In genomic region chr19:2140193-2140545, GRCh38 we compare ENCODE assay signal across 19 cellular contexts.
"Had no signal": no experiment of that assay in that cellular context is flagged by ENCODE, and none has a peak within 500 bp of the region (broad histone marks: within the 10 kb centered on the region; RNA-seq: fewer than 3 reads in every experiment).

No MANE protein-coding gene starts in this region.

- H3K27ac ChIP-seq: adrenal gland, breast epithelium, coronary artery, left lung, parathyroid adenoma, thyroid gland had no signal

- H3K27me3 ChIP-seq: adrenal gland, breast epithelium, left lung, thyroid gland had no signal

- H2AFZ ChIP-seq: parathyroid adenoma had no signal

- H3K4me1 ChIP-seq: breast epithelium, left lung, parathyroid adenoma had no signal

- H3K9me3 Mint-ChIP-seq: activated naive CD4-positive, alpha-beta T cell treated with anti-CD3 and anti-CD28 coated beads, Interleukin-2, amount 50 U/mL, for 72 hours; activated T-helper 1 cell treated with anti-CD3 and anti-CD28 coated beads, Interleukin-12 subunit alpha, Interleukin-12 subunit beta, Interleukin-2, Interleukin-4 antibody, amounts not matched to agents 30 ng/mL and 10 ng/mL and 1 ng/mL, durations not matched to agents 14 hours and 24 hours and 36 hours; mesothelial cell of epicardium had no signal

- H3K27ac Mint-ChIP-seq: activated CD4-positive, alpha-beta T cell treated with anti-CD3 and anti-CD28 coated beads for 36 hours; activated T-helper 1 cell treated with anti-CD3 and anti-CD28 coated beads, Interleukin-12 subunit alpha, Interleukin-12 subunit beta, Interleukin-2, Interleukin-4 antibody, amounts not matched to agents 30 ng/mL and 10 ng/mL and 1 ng/mL, durations not matched to agents 14 hours and 24 hours and 36 hours; mesothelial cell of epicardium had no signal

- H3K27me3 Mint-ChIP-seq: activated CD4-positive, alpha-beta T cell treated with anti-CD3 and anti-CD28 coated beads for 36 hours had no signal

- FAIRE-seq: astrocyte had no signal

- H3K36me3 Mint-ChIP-seq: activated naive CD4-positive, alpha-beta T cell treated with anti-CD3 and anti-CD28 coated beads, Interleukin-2, amount 50 U/mL, for 72 hours had no signal

- H3K4me3 ChIP-seq: adrenal gland, breast epithelium, coronary artery, left lung, thyroid gland had no signal

- H3K4me3 Mint-ChIP-seq: activated CD4-positive, alpha-beta T cell treated with anti-CD3 and anti-CD28 coated beads for 36 hours; activated T-helper 1 cell treated with anti-CD3 and anti-CD28 coated beads, Interleukin-12 subunit alpha, Interleukin-12 subunit beta, Interleukin-2, Interleukin-4 antibody, amounts not matched to agents 30 ng/mL and 10 ng/mL and 1 ng/mL, durations not matched to agents 14 hours and 24 hours and 36 hours; mesothelial cell of epicardium had no signal

- H3K9me3 ChIP-seq: adrenal gland, breast epithelium, left lung, thyroid gland had no signal

- ATAC-seq: activated CD4-positive, alpha-beta T cell treated with anti-CD3 and anti-CD28 coated beads for 36 hours; activated naive CD4-positive, alpha-beta T cell treated with anti-CD3 and anti-CD28 coated beads, Interleukin-2, amount 50 U/mL, for 72 hours; left lung had no signal

- H3K36me3 ChIP-seq: breast epithelium had no signal

- H3K4me1 Mint-ChIP-seq: mesothelial cell of epicardium had no signal

- DNase-seq: activated CD4-positive, alpha-beta T cell treated with anti-CD3 and anti-CD28 coated beads for 36 hours; activated CD4-positive, alpha-beta T cell treated with anti-CD3 and anti-CD28 coated beads, Interleukin-2, amount 50 U/mL, for 48 hours; activated gamma-delta T cell treated with Interleukin-2 at 50 U/mL for 16 hours; activated T-cell treated with anti-CD3 and anti-CD28 coated beads for 4 hours; adrenal gland; foreskin melanocyte; hypothalamus; islet precursor cell; left lung; stimulated activated CD4-positive, alpha-beta T cell treated with anti-CD3 and anti-CD28 coated beads, Interleukin-2, amount 100 ng/mL, for 24 hours; stimulated activated naive CD4-positive, alpha-beta T cell treated with Interleukin-2 at 50 U/mL for 16 hours; thyroid gland had no signal

- H3K9ac ChIP-seq: parathyroid adenoma had no signal
